ENCODE assay signal across 1 cellular context in the genomic region with DNA sequence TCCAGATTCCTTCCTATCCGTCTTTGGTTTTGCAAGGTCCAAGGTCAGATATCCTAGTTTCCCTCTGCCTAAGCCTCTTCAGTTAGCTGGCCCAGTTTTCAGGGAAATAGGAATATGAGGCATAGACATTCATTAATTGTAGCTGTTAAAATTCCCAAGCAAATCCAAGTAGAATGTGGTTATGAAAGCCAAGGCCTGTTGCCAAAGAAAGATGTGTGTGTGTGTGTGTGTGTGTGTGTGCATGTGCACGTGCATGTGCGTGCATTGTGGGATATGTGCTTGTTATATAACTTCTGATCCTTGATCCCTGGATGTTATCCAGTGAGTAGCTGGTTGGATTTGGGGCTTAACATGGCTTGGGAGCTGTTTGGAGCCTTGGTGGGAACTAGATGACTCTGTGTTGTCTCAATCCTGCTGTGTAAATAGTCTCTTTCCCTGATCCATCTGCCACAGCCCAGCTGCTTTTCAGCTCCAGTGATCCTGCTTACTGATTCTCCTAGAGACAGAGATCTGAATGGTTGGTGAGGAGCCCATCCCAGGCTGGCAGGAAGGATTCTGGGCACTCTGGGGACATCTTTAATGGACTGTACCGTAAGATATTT.
A peak's percentile ranks its signal among the peaks of the same experiment; 100 is the strongest.
TF ChIP-seq lines count a peak whose summit lies in the region.

No MANE protein-coding gene starts in this region.

TF ChIP-seq in HepG2, 621 proteins besides CTCF, POLR2A, EP300 and RAD21 (continued from another document and continues in another):
- no peak for TF ChIP-seq ZBTB44 (CRISPR knock-in tag; IDR thresholded peaks at IDR 0.05)
- TF ChIP-seq NFKBIZ (CRISPR knock-in tag; IDR thresholded peaks at IDR 0.05) = peak; percentile 82; the same call in 1 of the 2 replicates
- TF ChIP-seq, protein P1, sequence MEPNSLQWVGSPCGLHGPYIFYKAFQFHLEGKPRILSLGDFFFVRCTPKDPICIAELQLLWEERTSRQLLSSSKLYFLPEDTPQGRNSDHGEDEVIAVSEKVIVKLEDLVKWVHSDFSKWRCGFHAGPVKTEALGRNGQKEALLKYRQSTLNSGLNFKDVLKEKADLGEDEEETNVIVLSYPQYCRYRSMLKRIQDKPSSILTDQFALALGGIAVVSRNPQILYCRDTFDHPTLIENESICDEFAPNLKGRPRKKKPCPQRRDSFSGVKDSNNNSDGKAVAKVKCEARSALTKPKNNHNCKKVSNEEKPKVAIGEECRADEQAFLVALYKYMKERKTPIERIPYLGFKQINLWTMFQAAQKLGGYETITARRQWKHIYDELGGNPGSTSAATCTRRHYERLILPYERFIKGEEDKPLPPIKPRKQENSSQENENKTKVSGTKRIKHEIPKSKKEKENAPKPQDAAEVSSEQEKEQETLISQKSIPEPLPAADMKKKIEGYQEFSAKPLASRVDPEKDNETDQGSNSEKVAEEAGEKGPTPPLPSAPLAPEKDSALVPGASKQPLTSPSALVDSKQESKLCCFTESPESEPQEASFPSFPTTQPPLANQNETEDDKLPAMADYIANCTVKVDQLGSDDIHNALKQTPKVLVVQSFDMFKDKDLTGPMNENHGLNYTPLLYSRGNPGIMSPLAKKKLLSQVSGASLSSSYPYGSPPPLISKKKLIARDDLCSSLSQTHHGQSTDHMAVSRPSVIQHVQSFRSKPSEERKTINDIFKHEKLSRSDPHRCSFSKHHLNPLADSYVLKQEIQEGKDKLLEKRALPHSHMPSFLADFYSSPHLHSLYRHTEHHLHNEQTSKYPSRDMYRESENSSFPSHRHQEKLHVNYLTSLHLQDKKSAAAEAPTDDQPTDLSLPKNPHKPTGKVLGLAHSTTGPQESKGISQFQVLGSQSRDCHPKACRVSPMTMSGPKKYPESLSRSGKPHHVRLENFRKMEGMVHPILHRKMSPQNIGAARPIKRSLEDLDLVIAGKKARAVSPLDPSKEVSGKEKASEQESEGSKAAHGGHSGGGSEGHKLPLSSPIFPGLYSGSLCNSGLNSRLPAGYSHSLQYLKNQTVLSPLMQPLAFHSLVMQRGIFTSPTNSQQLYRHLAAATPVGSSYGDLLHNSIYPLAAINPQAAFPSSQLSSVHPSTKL (CRISPR knock-in tag; IDR thresholded peaks at IDR 0.05) = peak; percentile 96
- no peak; the same call in 1 of the 2 replicates for TF ChIP-seq SP2 (CRISPR knock-in tag; IDR thresholded peaks at IDR 0.05)
- peak; percentile 8; the same call in 1 of the 2 replicates for TF ChIP-seq STAG1 (CRISPR knock-in tag; IDR thresholded peaks at IDR 0.05)
- TF ChIP-seq RFXAP (CRISPR knock-in tag; IDR thresholded peaks at IDR 0.05; ENCODE audit: borderline replicate concordance) = peak; percentile 25; the same call in 1 of the 2 replicates
- TF ChIP-seq, protein P2, sequence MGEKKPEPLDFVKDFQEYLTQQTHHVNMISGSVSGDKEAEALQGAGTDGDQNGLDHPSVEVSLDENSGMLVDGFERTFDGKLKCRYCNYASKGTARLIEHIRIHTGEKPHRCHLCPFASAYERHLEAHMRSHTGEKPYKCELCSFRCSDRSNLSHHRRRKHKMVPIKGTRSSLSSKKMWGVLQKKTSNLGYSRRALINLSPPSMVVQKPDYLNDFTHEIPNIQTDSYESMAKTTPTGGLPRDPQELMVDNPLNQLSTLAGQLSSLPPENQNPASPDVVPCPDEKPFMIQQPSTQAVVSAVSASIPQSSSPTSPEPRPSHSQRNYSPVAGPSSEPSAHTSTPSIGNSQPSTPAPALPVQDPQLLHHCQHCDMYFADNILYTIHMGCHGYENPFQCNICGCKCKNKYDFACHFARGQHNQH (CRISPR knock-in tag; IDR thresholded peaks at IDR 0.05) = peak; percentile 66
- peak; percentile 89 for TF ChIP-seq SALL1 (CRISPR knock-in tag; IDR thresholded peaks at IDR 0.05)
- TF ChIP-seq TBX2 (CRISPR knock-in tag; IDR thresholded peaks at IDR 0.05; ENCODE audit: borderline replicate concordance) = peak; percentile 86
- no peak for TF ChIP-seq ARHGAP35 (CRISPR knock-in tag; IDR thresholded peaks at IDR 0.05; ENCODE audit: borderline replicate concordance)
- TF ChIP-seq TBL1XR1 (IDR thresholded peaks at IDR 0.05; ENCODE audit: borderline replicate concordance, low read length, partially characterized antibody) = peak; percentile 64
- TF ChIP-seq ZNF558 (CRISPR knock-in tag; IDR thresholded peaks at IDR 0.05; ENCODE audit: borderline replicate concordance) = 0 out of 2 replicates have a peak, but pooled peaks have one; percentile 67
- TF ChIP-seq KDM3A (CRISPR knock-in tag; IDR thresholded peaks at IDR 0.05; ENCODE audit: low read depth) = 0 out of 2 replicates have a peak, but pooled peaks have one; percentile 41
- TF ChIP-seq ZNF607 (CRISPR knock-in tag; IDR thresholded peaks at IDR 0.05; ENCODE audit: borderline replicate concordance) = peak; percentile 66; the same call in 1 of the 2 replicates
- 0 out of 2 replicates have a peak, but pooled peaks have one; percentile 77 for TF ChIP-seq MEIS1 (CRISPR knock-in tag; IDR thresholded peaks at IDR 0.05; ENCODE audit: borderline replicate concordance)
- TF ChIP-seq, protein P3, sequence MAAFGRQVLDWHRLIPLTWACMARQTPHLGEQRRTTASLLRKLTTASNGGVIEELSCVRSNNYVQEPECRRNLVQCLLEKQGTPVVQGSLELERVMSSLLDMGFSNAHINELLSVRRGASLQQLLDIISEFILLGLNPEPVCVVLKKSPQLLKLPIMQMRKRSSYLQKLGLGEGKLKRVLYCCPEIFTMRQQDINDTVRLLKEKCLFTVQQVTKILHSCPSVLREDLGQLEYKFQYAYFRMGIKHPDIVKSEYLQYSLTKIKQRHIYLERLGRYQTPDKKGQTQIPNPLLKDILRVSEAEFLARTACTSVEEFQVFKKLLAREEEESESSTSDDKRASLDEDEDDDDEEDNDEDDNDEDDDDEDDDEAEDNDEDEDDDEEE (CRISPR knock-in tag; IDR thresholded peaks at IDR 0.05) = no peak
- TF ChIP-seq DPF2 (CRISPR knock-in tag; IDR thresholded peaks at IDR 0.05; ENCODE audit: borderline replicate concordance, low read depth) = peak; percentile 83
- TF ChIP-seq, protein P4, sequence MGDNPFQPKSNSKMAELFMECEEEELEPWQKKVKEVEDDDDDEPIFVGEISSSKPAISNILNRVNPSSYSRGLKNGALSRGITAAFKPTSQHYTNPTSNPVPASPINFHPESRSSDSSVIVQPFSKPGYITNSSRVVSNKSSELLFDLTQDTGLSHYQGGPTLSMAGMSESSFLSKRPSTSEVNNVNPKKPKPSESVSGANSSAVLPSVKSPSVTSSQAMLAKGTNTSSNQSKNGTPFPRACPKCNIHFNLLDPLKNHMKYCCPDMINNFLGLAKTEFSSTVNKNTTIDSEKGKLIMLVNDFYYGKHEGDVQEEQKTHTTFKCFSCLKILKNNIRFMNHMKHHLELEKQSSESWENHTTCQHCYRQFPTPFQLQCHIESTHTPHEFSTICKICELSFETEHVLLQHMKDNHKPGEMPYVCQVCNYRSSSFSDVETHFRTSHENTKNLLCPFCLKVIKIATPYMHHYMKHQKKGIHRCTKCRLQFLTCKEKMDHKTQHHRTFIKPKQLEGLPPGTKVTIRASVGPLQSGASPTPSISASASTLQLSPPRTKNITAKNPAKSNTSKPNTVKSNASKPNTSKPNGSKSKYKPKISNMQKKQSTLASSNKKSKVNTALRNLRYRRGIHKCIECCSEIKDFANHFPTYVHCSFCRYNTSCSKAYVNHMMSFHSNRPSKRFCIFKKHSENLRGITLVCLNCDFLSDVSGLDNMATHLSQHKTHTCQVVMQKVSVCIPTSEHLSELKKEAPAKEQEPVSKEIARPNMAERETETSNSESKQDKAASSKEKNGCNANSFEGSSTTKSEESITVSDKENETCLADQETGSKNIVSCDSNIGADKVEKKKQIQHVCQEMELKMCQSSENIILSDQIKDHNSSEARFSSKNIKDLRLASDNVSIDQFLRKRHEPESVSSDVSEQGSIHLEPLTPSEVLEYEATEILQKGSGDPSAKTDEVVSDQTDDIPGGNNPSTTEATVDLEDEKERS (CRISPR knock-in tag; IDR thresholded peaks at IDR 0.05) = 0 out of 2 replicates have a peak, but pooled peaks have one; percentile 15
- 0 out of 2 replicates have a peak, but pooled peaks have one; percentile 39 for TF ChIP-seq SP5 (CRISPR knock-in tag; IDR thresholded peaks at IDR 0.05; ENCODE audit: borderline replicate concordance, low read depth)
- peak; percentile 86; the same call in 1 of the 2 replicates for TF ChIP-seq DNMT3B (CRISPR knock-in tag; conservative IDR thresholded peaks at IDR 0.05)
- peak; percentile 32; the same call in 1 of the 2 replicates for TF ChIP-seq PPARG (CRISPR knock-in tag; conservative IDR thresholded peaks at IDR 0.05)
- TF ChIP-seq, protein P5, sequence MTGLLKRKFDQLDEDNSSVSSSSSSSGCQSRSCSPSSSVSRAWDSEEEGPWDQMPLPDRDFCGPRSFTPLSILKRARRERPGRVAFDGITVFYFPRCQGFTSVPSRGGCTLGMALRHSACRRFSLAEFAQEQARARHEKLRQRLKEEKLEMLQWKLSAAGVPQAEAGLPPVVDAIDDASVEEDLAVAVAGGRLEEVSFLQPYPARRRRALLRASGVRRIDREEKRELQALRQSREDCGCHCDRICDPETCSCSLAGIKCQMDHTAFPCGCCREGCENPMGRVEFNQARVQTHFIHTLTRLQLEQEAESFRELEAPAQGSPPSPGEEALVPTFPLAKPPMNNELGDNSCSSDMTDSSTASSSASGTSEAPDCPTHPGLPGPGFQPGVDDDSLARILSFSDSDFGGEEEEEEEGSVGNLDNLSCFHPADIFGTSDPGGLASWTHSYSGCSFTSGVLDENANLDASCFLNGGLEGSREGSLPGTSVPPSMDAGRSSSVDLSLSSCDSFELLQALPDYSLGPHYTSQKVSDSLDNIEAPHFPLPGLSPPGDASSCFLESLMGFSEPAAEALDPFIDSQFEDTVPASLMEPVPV (CRISPR knock-in tag; IDR thresholded peaks at IDR 0.05) = 0 out of 2 replicates have a peak, but pooled peaks have one; percentile 45
- TF ChIP-seq HMG20A (CRISPR knock-in tag; IDR thresholded peaks at IDR 0.05; ENCODE audit: borderline replicate concordance) = peak; percentile 85
- TF ChIP-seq TARDBP (CRISPR knock-in tag; IDR thresholded peaks at IDR 0.05) = peak; percentile 92
- peak; percentile 64; the same call in 1 of the 2 replicates for TF ChIP-seq ZNF503 (CRISPR knock-in tag; IDR thresholded peaks at IDR 0.05)
- TF ChIP-seq ERF (CRISPR knock-in tag; IDR thresholded peaks at IDR 0.05) = peak; percentile 83
- TF ChIP-seq AGO2 (optimal IDR thresholded peaks at IDR 0.05; ENCODE audit: low read depth, low read length) = no peak
- 0 out of 2 replicates have a peak, but pooled peaks have one; percentile 36 for TF ChIP-seq JUND (CRISPR knock-in tag; IDR thresholded peaks at IDR 0.05)
- TF ChIP-seq, protein P6, sequence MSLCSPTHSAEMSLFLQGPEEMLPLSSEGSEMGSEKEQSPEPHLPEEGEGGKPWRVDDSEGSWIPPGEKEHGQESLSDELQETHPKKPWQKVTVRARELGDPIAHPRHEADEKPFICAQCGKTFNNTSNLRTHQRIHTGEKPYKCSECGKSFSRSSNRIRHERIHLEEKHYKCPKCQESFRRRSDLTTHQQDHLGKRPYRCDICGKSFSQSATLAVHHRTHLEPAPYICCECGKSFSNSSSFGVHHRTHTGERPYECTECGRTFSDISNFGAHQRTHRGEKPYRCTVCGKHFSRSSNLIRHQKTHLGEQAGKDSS (CRISPR knock-in tag; IDR thresholded peaks at IDR 0.05; ENCODE audit: borderline replicate concordance, low read depth) = peak; percentile 84
- TF ChIP-seq CHD4 (IDR thresholded peaks at IDR 0.05; ENCODE audit: borderline replicate concordance, low read length) = no peak
- no peak for TF ChIP-seq SATB2 (CRISPR knock-in tag; IDR thresholded peaks at IDR 0.05)
- 0 out of 2 replicates have a peak, but pooled peaks have one; percentile 54 for TF ChIP-seq TGIF2 (CRISPR knock-in tag; IDR thresholded peaks at IDR 0.05)
- peak; percentile 98 for TF ChIP-seq BHLHE40 (IDR thresholded peaks at IDR 0.05; ENCODE audit: low read length)
- TF ChIP-seq ATRX (CRISPR knock-in tag; IDR thresholded peaks at IDR 0.05; ENCODE audit: borderline replicate concordance) = no peak
- TF ChIP-seq GATAD1 (CRISPR knock-in tag; IDR thresholded peaks at IDR 0.05) = peak; percentile 54; the same call in 1 of the 2 replicates
- TF ChIP-seq NR1H2 (CRISPR knock-in tag; IDR thresholded peaks at IDR 0.05; ENCODE audit: borderline replicate concordance, low read depth) = 0 out of 2 replicates have a peak, but pooled peaks have one; percentile 30
- TF ChIP-seq, protein P7, sequence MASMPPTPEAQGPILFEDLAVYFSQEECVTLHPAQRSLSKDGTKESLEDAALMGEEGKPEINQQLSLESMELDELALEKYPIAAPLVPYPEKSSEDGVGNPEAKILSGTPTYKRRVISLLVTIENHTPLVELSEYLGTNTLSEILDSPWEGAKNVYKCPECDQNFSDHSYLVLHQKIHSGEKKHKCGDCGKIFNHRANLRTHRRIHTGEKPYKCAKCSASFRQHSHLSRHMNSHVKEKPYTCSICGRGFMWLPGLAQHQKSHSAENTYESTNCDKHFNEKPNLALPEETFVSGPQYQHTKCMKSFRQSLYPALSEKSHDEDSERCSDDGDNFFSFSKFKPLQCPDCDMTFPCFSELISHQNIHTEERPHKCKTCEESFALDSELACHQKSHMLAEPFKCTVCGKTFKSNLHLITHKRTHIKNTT (CRISPR knock-in tag; IDR thresholded peaks at IDR 0.05) = no peak
- peak; percentile 58; the same call in 1 of the 2 replicates for TF ChIP-seq FOXO1 (CRISPR knock-in tag; IDR thresholded peaks at IDR 0.05)
- TF ChIP-seq ZSCAN20 (CRISPR knock-in tag; IDR thresholded peaks at IDR 0.05; ENCODE audit: borderline replicate concordance) = no peak
- no peak for TF ChIP-seq RARG (CRISPR knock-in tag; IDR thresholded peaks at IDR 0.05; ENCODE audit: low read depth)
- peak; percentile 88 for TF ChIP-seq LCORL (IDR thresholded peaks at IDR 0.05)
- TF ChIP-seq LCORL (CRISPR knock-in tag; IDR thresholded peaks at IDR 0.05) = peak; percentile 94
- 0 out of 2 replicates have a peak, but pooled peaks have one; percentile 64 for TF ChIP-seq ZNF678 (CRISPR knock-in tag; IDR thresholded peaks at IDR 0.05)
- TF ChIP-seq ZNF460 (CRISPR knock-in tag; IDR thresholded peaks at IDR 0.05; ENCODE audit: borderline replicate concordance) = no peak
